ENCODE assay signal across 8 cellular contexts in the genomic region with DNA sequence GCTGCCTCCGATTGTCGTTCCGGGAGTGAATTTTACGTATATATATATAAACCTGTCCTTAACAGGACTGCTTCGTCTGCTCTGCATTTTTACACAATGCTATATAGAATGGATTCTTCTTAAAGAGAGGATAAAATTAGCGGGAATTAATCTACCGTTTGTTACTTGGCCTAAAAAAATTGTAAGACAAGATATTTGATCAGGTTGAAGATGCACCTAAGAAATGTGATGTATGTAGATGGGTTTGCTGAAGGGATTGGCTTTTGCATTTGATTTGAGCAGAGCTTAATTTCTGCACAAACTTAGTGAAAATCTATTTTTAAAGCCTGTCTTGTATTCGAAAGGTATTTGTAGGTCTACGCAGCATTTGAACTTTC. TPM values are rescaled to one million over a fixed set of nuclear protein-coding genes. Genes with fewer than 3 reads are reported as not detected.
DNase-seq lines count a peak whose midpoint lies in the region; ATAC-seq, FAIRE-seq and TF ChIP-seq lines count a peak whose summit lies in the region.

No MANE protein-coding gene starts in this region.

- TF ChIP-seq CTCF in A673 (conservative IDR thresholded peaks at IDR 0.05; ENCODE audit: low read depth, low read length), result no peak
- no peak for TF ChIP-seq CTCF in GM12878 (IDR thresholded peaks at IDR 0.05 in 2 of 3, conservative IDR thresholded peaks at IDR 0.05 in 1 of 3; ENCODE audit: control insufficient read depth in 2 of 3, extremely low read depth in 1 of 3, insufficient read depth in 1 of 3, low read depth in 3 of 3, low read length in 3 of 3)
- TF ChIP-seq CTCF in lower lobe of right lung (IDR thresholded peaks at IDR 0.05), result no peak
- TF ChIP-seq CTCF in upper lobe of left lung (IDR thresholded peaks at IDR 0.05), result no peak

- intact Hi-C loops in A673 (cut with micrococcal nuclease; ENCODE audit: unreplicated experiment), result loop anchor here (5.0 kb wide), 1 partner anchor 185 kb away; no protein-coding TSS in a partner anchor
- intact Hi-C loops in GM12878 (cut with micrococcal nuclease; ENCODE audit: unreplicated experiment), result loop anchor here (2.0 to 10.0 kb wide), 2 partner anchors 142 to 186 kb away; a partner anchor contains a TSS
- intact Hi-C loops in lower lobe of right lung (cut with DNase I), result loop anchor here (10.0 kb wide), 1 partner anchor 158 kb away; no protein-coding TSS in a partner anchor

- H3K9ac ChIP-seq in GM12878 (ENCODE audit: control insufficient read depth, insufficient read depth, low read length), result peak overlapping the region; percentile 91

- H3K79me2 ChIP-seq in GM12878 (ENCODE audit: control insufficient read depth, insufficient read depth, low read length), result peaks cover 73% of the 10 kb centered on the region

- H3K9me3 ChIP-seq in A673 (ENCODE audit: low read depth, low read length, poor library complexity, severe bottlenecking) (no peaks in the 10 kb centered on the region), HAP-1 (no peaks in the 10 kb centered on the region), GM12878 (replicated peaks; ENCODE audit: control insufficient read depth, insufficient read depth, low read length) (no peaks in the 10 kb centered on the region), lower lobe of right lung (no peaks in the 10 kb centered on the region), upper lobe of left lung (no peaks in the 10 kb centered on the region)

- TF ChIP-seq EP300 in GM12878 (IDR thresholded peaks at IDR 0.05; ENCODE audit: borderline replicate concordance in 1 of 2, control insufficient read depth in 1 of 2, low read depth in 2 of 2, low read length in 2 of 2), result no peak
- no peak for TF ChIP-seq EP300 in upper lobe of left lung (IDR thresholded peaks at IDR 0.05)

- no peak for FAIRE-seq in GM12878 (lab: Jason Lieb, UNC)

- CTCF ChIA-PET in A673 (lab: Charles Lee) (interaction anchor here (1.3 kb wide), 1 partner anchor 158 kb away, joined by 5 read pairs; no protein-coding TSS in a partner anchor), GM12878 (lab: Yijun Ruan, JAX) (interaction anchor here (1.2 to 12.2 kb wide), 3 partner anchors 7 to 158 kb away, joined by 3 to 155 read pairs (median 4); no protein-coding TSS in a partner anchor)

- 2% methylated on average over 9 of the region's 9 CpGs for WGBS in GM12878 (ENCODE audit: insufficient coverage, insufficient replicate concordance, low lambda C conversion rate, missing lambda C conversion rate)
- WGBS in upper lobe of left lung, 2 donors, result 0% methylated on average over 9 of the region's 9 CpGs

- TF ChIP-seq POLR2A in GM12878 (IDR thresholded peaks at IDR 0.05; ENCODE audit: low read depth, low read length) (no peak), upper lobe of left lung (IDR thresholded peaks at IDR 0.05) (no peak)

- H3K36me3 ChIP-seq in A673 (ENCODE audit: insufficient read depth, low read length, poor library complexity, severe bottlenecking) (no peaks in the 10 kb centered on the region), HAP-1 (replicated peaks) (peaks cover 4% of the 10 kb centered on the region; the same call in 1 of the 2 replicates), GM12878 (ENCODE audit: control insufficient read depth in 2 of 2, insufficient read depth in 2 of 2, low read length in 1 of 2) (peaks cover 0 to 2% of the 10 kb centered on the region in 2 experiments; a peak in 1 of 4 replicates), lower lobe of right lung (no peaks in the 10 kb centered on the region), upper lobe of left lung (no peaks in the 10 kb centered on the region)

- no peak for TF ChIP-seq RAD21 in GM12878 (IDR thresholded peaks at IDR 0.05; ENCODE audit: insufficient read depth, low read depth, low read length)

- POLR2A ChIA-PET in A673 (lab: Charles Lee; ENCODE audit: low non-redundant PET) (interaction anchor here (0.5 to 0.8 kb wide), 4 partner anchors 9 to 155 kb away, joined by 3 to 5 read pairs (median 4); no protein-coding TSS in a partner anchor), GM12878 (lab: Charles Lee) (interaction anchor here (0.6 to 1.6 kb wide), 4 partner anchors 10 to 158 kb away, joined by 3 to 7 read pairs (median 3); no protein-coding TSS in a partner anchor)

- RAD21 ChIA-PET in GM12878 (lab: Charles Lee; ENCODE audit: unreplicated experiment), result interaction anchor here (0.6 to 5.2 kb wide), 3 partner anchors 158 to 1000 kb away, joined by 3 to 61 read pairs (median 11); no protein-coding TSS in a partner anchor

- no peaks in the 10 kb centered on the region for H3K27me3 ChIP-seq in A673 (replicated peaks; ENCODE audit: insufficient read depth, low read depth, low read length, poor library complexity)
- no peaks in the 10 kb centered on the region for H3K27me3 ChIP-seq in HAP-1 (ENCODE audit: low read depth)
- no peaks in the 10 kb centered on the region for H3K27me3 ChIP-seq in GM12878 (replicated peaks in 1 of 2; ENCODE audit: control insufficient read depth in 2 of 2, insufficient read depth in 2 of 2, low read length in 1 of 2)
- no peaks in the 10 kb centered on the region for H3K27me3 ChIP-seq in lower lobe of right lung (ENCODE audit: low read depth)
- H3K27me3 ChIP-seq in upper lobe of left lung, result no peaks in the 10 kb centered on the region

- H3K4me3 ChIP-seq in A673 (ENCODE audit: low read depth, low read length, poor library complexity, severe bottlenecking) (peak overlapping the region; percentile 91), HAP-1 (peak overlapping the region; percentile 90), GM12878 (peak overlapping the region; percentile 92), lower lobe of right lung (peak overlapping the region; percentile 80), upper lobe of left lung (peak overlapping the region; percentile 65 to 90 (median 78))

- BruUV-seq in A673 (replicated peaks; lab: Mats Ljungman, UMichigan) (no TSS peak), GM12878 (replicated peaks; lab: Mats Ljungman, UMichigan) (no TSS peak)

- SMC1A ChIA-PET in GM12878 (lab: Charles Lee; ENCODE audit: uncharacterized antibody, unreplicated experiment), result interaction anchor here (0.9 to 1.4 kb wide), 3 partner anchors 146 to 158 kb away, joined by 4 to 10 read pairs (median 5); no protein-coding TSS in a partner anchor

- H3K27ac ChIP-seq in A673 (ENCODE audit: low read depth, low read length, poor library complexity, severe bottlenecking), result peak overlapping the region; percentile 98
- H3K27ac ChIP-seq in GM12878 (ENCODE audit: control insufficient read depth, insufficient read depth), result peak overlapping the region; percentile 89
- peak overlapping the region; percentile 96 for H3K27ac ChIP-seq in lower lobe of right lung
- H3K27ac ChIP-seq in upper lobe of left lung, result peak overlapping the region; percentile 97 to 100 (median 100)

- ATAC-seq in GM12878, result no peak
- ATAC-seq in lower lobe of right lung, result no peak
- ATAC-seq in upper lobe of left lung (ENCODE audit: low FRiP score in 2 of 2), result no peak
- no peak for ATAC-seq in HG03442 (IDR thresholded peaks at IDR 0.05; ENCODE audit: unreplicated experiment)

- peaks cover 4% of the 10 kb centered on the region; the same call in 1 of the 2 replicates for H4K20me1 ChIP-seq in GM12878 (ENCODE audit: control insufficient read depth, insufficient read depth)

- peak overlapping the region; percentile 40 for H3K4me2 ChIP-seq in GM12878 (ENCODE audit: control insufficient read depth, insufficient read depth)

- peaks cover 26% of the 10 kb centered on the region for H3K4me1 ChIP-seq in A673 (ENCODE audit: insufficient read depth, low read length, poor library complexity, severe bottlenecking)
- peaks cover 31% of the 10 kb centered on the region for H3K4me1 ChIP-seq in HAP-1
- peaks cover 6% of the 10 kb centered on the region; the same call in 1 of the 2 replicates for H3K4me1 ChIP-seq in GM12878 (ENCODE audit: control insufficient read depth, insufficient read depth, low read length)
- peaks cover 56% of the 10 kb centered on the region for H3K4me1 ChIP-seq in lower lobe of right lung
- H3K4me1 ChIP-seq in upper lobe of left lung, result peaks cover 43 to 54% (median 50%) of the 10 kb centered on the region in 4 donors

- in situ Hi-C loops in HAP-1 (cut with MboI; ENCODE audit: low sequenced_read_pairs), result loop anchor here (10.0 kb wide), 1 partner anchor 158 kb away; no protein-coding TSS in a partner anchor
- in situ Hi-C loops in GM12878 (cut with MboI), result loop anchor here (5.0 kb wide), 1 partner anchor 155 kb away; no protein-coding TSS in a partner anchor

- H2AFZ ChIP-seq in GM12878 (ENCODE audit: control insufficient read depth, low read depth, low read length), result no peak overlapping the region

- no peak for DNase-seq in A673 (ENCODE audit: low spot score)
- DNase-seq in HAP-1 (ENCODE audit: low spot score in 2 of 2), result peak in 1 of 2 experiments; percentile 15
- no peak for DNase-seq in GM12878 (ENCODE audit: low read depth, low spot score)
- DNase-seq in lower lobe of right lung, result no peak
- no peak for DNase-seq in upper lobe of left lung
- no peak for DNase-seq in NCI-H1436 (lab: John Stamatoyannopoulos, UW)
- DNase-seq in DMS153 treated with DMSO at 0.1 percent for 48 hours (lab: John Stamatoyannopoulos, UW; ENCODE audit: unreplicated experiment), result no peak

RNA-seq across cellular contexts. Expression of a gene that starts 1.0 kb away (rescaled TPM):
- 167 and 181 TPM in 2 replicates for total RNA-seq in A673 (2021)
- 82.3 and 108 TPM in 2 replicates for total RNA-seq in GM12878 (2013; cell fraction: nucleolus; rRNA removed)
- total RNA-seq in GM12878 (2014; rRNA removed), result 64.4 and 81.0 TPM in 2 replicates
- 84.6 and 85.4 TPM in 2 replicates for total RNA-seq in GM12878 (2014; rRNA removed; fragmentation: Illumina TruSeq; extraction: Trizol)
- total RNA-seq in GM12878 (2021), result 144 and 153 TPM in 2 replicates
- 20.4 TPM for polyA plus RNA-seq in GM12878 (2011; ENCODE audit: low read depth)
- 84.4 and 140 TPM in 2 replicates for polyA plus RNA-seq in GM12878 (2011; rRNA removed)
- polyA plus RNA-seq in GM12878 (2011; cell fraction: cytosol; rRNA removed), result 24.2 and 31.0 TPM in 2 replicates
- 19.5 and 25.1 TPM in 2 replicates for polyA plus RNA-seq in GM12878 (2011; cell fraction: nucleus; rRNA removed)
- polyA plus RNA-seq in GM12878 (2012), result 48.8 and 59.5 TPM in 2 replicates
- 64.4 and 88.1 TPM in 2 replicates for polyA plus RNA-seq in GM12878 (2014; fragmentation: Illumina TruSeq; extraction: Trizol)
- polyA plus RNA-seq in GM12878 (2014; fragmentation: Nextera tagmentation; extraction: Ambion mirVana), result 100 to 1,000 TPM in 1 of 2 experiments, 10 to 100 TPM in 1; 84.4 to 176 TPM
- polyA plus RNA-seq in GM12878 (2014; rRNA removed), result 30.3 and 37.5 TPM in 2 replicates
- 100 to 1,000 TPM; 127 to 131 TPM for polyA plus RNA-seq in GM12878 (2016; fragmentation: Nextera tagmentation; extraction: Ambion mirVana)
- 69.0 and 105 TPM in 2 replicates for polyA minus RNA-seq in GM12878 (2011; rRNA and poly(A)+ RNA removed)
- polyA minus RNA-seq in GM12878 (2011; cell fraction: cytosol; rRNA and poly(A)+ RNA removed), result 47.4 and 57.4 TPM in 2 replicates
- 19.6 and 30.9 TPM in 2 replicates for polyA minus RNA-seq in GM12878 (2011; cell fraction: nucleus; rRNA and poly(A)+ RNA removed)
- 233 TPM for total RNA-seq in lower lobe of right lung
- 100 to 1,000 TPM in 5 of 6 donors, 10 to 100 TPM in 1; 83.0 to 255 (median 222) TPM for total RNA-seq in upper lobe of left lung

RNA-seq across cellular contexts. Expression of a gene that starts 58.0 kb away (rescaled TPM):
- total RNA-seq in A673 (2021), result 1.0 and 1.2 TPM in 2 replicates
- total RNA-seq in GM12878 (2013; cell fraction: nucleolus; rRNA removed), result 5.1 and 7.5 TPM in 2 replicates
- total RNA-seq in GM12878 (2014; rRNA removed), result 0.33 and 0.40 TPM in 2 replicates
- total RNA-seq in GM12878 (2014; rRNA removed; fragmentation: Illumina TruSeq; extraction: Trizol), result 0.54 and 0.60 TPM in 2 replicates
- total RNA-seq in GM12878 (2021), result 0.46 and 0.58 TPM in 2 replicates
- polyA plus RNA-seq in GM12878 (2011; ENCODE audit: low read depth), result 0.38 TPM
- 0.27 and 0.53 TPM in 2 replicates for polyA plus RNA-seq in GM12878 (2011; rRNA removed)
- polyA plus RNA-seq in GM12878 (2011; cell fraction: cytosol; rRNA removed), result 0.03 TPM in 1 of 2 replicates, not detected in the other
- polyA plus RNA-seq in GM12878 (2011; cell fraction: nucleus; rRNA removed), result 0.22 and 0.25 TPM in 2 replicates
- 0.39 and 0.74 TPM in 2 replicates for polyA plus RNA-seq in GM12878 (2012)
- polyA plus RNA-seq in GM12878 (2014; fragmentation: Illumina TruSeq; extraction: Trizol), result 0.13 TPM in 1 of 2 replicates, not detected in the other
- 1 to 10 TPM; 1.1 to 2.4 TPM for polyA plus RNA-seq in GM12878 (2014; fragmentation: Nextera tagmentation; extraction: Ambion mirVana)
- polyA plus RNA-seq in GM12878 (2014; rRNA removed), result 0.12 and 0.24 TPM in 2 replicates
- 1 to 10 TPM; 1.1 to 1.9 TPM for polyA plus RNA-seq in GM12878 (2016; fragmentation: Nextera tagmentation; extraction: Ambion mirVana)
- polyA minus RNA-seq in GM12878 (2011; rRNA and poly(A)+ RNA removed), result 0.15 TPM in 1 of 2 replicates, not detected in the other
- polyA minus RNA-seq in GM12878 (2011; cell fraction: cytosol; rRNA and poly(A)+ RNA removed), result not detected in 2 replicates
- 0.60 and 1.3 TPM in 2 replicates for polyA minus RNA-seq in GM12878 (2011; cell fraction: nucleus; rRNA and poly(A)+ RNA removed)
- 1.9 TPM for total RNA-seq in lower lobe of right lung
- 1 to 10 TPM; 1.0 to 2.3 (median 1.6) TPM for total RNA-seq in upper lobe of left lung
